ENCODE assay signal across 8 cellular contexts in genomic region chr1:33086384-33086850, GRCh38. TPM values are rescaled to one million over a fixed set of nuclear protein-coding genes. Genes with fewer than 3 reads are reported as not detected.
DNase-seq lines count a peak whose midpoint lies in the region; ATAC-seq and TF ChIP-seq lines count a peak whose summit lies in the region.

No MANE protein-coding gene starts in this region.

- peaks cover 10% of the 10 kb centered on the region for H3K27me3 ChIP-seq in BE2C

- H3K4me3 ChIP-seq in BE2C (ENCODE audit: low read depth, low read length) (no peak overlapping the region), HEK293 (ENCODE audit: low read depth, low read length) (no peak overlapping the region)

- CTCF ChIA-PET in HEK293 (lab: Yijun Ruan, JAX): interaction anchor here (0.5 to 3.0 kb wide), 39 partner anchors 9 to 1602 kb away, joined by 3 to 36 read pairs (median 4); no protein-coding TSS in a partner anchor

- DNase-seq in BE2C (peak; percentile 69), NOMO-1 (lab: John Stamatoyannopoulos, UW; ENCODE audit: unreplicated experiment in 2 of 2) (peak; percentile 61 to 62), glomerular endothelial cell (ENCODE audit: extremely low read depth, low read depth, low spot score) (peak; percentile 51), nucleus accumbens (lab: John Stamatoyannopoulos, UW) (peak in 53 of 56 donors; percentile 18 to 89 (median 65))
- peak in 1 of 2 donors; percentile 54 for DNase-seq in activated naive CD4-positive, alpha-beta T cell treated with anti-CD3 and anti-CD28 coated beads, Interleukin-2, amount 50 U/mL, for 72 hours (ENCODE audit: low spot score in 2 of 2)

- peak; percentile 67 for TF ChIP-seq CTCF in BE2C (IDR thresholded peaks at IDR 0.05; ENCODE audit: low read depth, low read length)
- peak; percentile 78 for TF ChIP-seq CTCF in HEK293 (tag by site-specific recombination; IDR thresholded peaks at IDR 0.05)

- H3K9me3 Mint-ChIP-seq in activated naive CD4-positive, alpha-beta T cell treated with anti-CD3 and anti-CD28 coated beads, Interleukin-2, amount 50 U/mL, for 72 hours: no peaks in the 10 kb centered on the region

- POLR2A ChIA-PET in HEK293 (lab: Yijun Ruan, JAX): interaction anchor here (0.6 kb wide), 1 partner anchor 442 kb away, joined by 3 read pairs; no protein-coding TSS in a partner anchor

- ATAC-seq in activated naive CD4-positive, alpha-beta T cell treated with anti-CD3 and anti-CD28 coated beads, Interleukin-2, amount 50 U/mL, for 72 hours: peak; percentile 67
- ATAC-seq in HG02981 (IDR thresholded peaks at IDR 0.05; ENCODE audit: unreplicated experiment) (no peak), HG03457 (IDR thresholded peaks at IDR 0.05; ENCODE audit: unreplicated experiment) (no peak)

- H3K4me1 ChIP-seq in BE2C (no peaks in the 10 kb centered on the region), HEK293 (ENCODE audit: control insufficient read depth, insufficient read depth, low read length) (no peaks in the 10 kb centered on the region)

- H3K36me3 ChIP-seq in BE2C (no peaks in the 10 kb centered on the region), HEK293 (ENCODE audit: control insufficient read depth in 2 of 2, insufficient read depth in 1 of 2, low read length in 2 of 2) (peaks cover 0 to 33% of the 10 kb centered on the region in 2 experiments; a peak in 1 of 3 replicates)

- H3K9me3 ChIP-seq in BE2C (no peaks in the 10 kb centered on the region), HEK293 (ENCODE audit: control insufficient read depth, insufficient read depth, low read depth, low read length) (no peaks in the 10 kb centered on the region)

- H3K27ac Mint-ChIP-seq in activated naive CD4-positive, alpha-beta T cell treated with anti-CD3 and anti-CD28 coated beads, Interleukin-2, amount 50 U/mL, for 72 hours: no peak overlapping the region

- H3K36me3 Mint-ChIP-seq in activated naive CD4-positive, alpha-beta T cell treated with anti-CD3 and anti-CD28 coated beads, Interleukin-2, amount 50 U/mL, for 72 hours: no peaks in the 10 kb centered on the region

- H3K27ac ChIP-seq in HEK293 (ENCODE audit: extremely low read depth, low read depth, low read length): no peak overlapping the region

TF ChIP-seq in HEK293, 187 proteins besides CTCF, POLR2A, EP300 and RAD21:
- no peak for TF ChIP-seq ZNF391 (tag by site-specific recombination; IDR thresholded peaks at IDR 0.05; ENCODE audit: borderline replicate concordance, low read depth)
- TF ChIP-seq KLF9 (tag by site-specific recombination; IDR thresholded peaks at IDR 0.05; ENCODE audit: low read depth): peak; percentile 18; the same call in 1 of the 2 replicates
- TF ChIP-seq GLI2 (tag by site-specific recombination; IDR thresholded peaks at IDR 0.05; ENCODE audit: borderline replicate concordance, low read depth): no peak
- peak; percentile 87 for TF ChIP-seq ZNF654 (tag by site-specific recombination; IDR thresholded peaks at IDR 0.05; ENCODE audit: low read depth)
- TF ChIP-seq ZNF19 (tag by site-specific recombination; IDR thresholded peaks at IDR 0.05; ENCODE audit: low read depth): no peak
- TF ChIP-seq ZFP69B (tag by site-specific recombination; IDR thresholded peaks at IDR 0.05): no peak
- 0 out of 2 replicates have a peak, but pooled peaks have one; percentile 50 for TF ChIP-seq ZNF600 (tag by site-specific recombination; IDR thresholded peaks at IDR 0.05)
- no peak for TF ChIP-seq PRDM4 (tag by site-specific recombination; IDR thresholded peaks at IDR 0.05)
- 0 out of 2 replicates have a peak, but pooled peaks have one; percentile 28 for TF ChIP-seq ZSCAN30 (tag by site-specific recombination; IDR thresholded peaks at IDR 0.05)
- TF ChIP-seq ZNF660 (tag by site-specific recombination; IDR thresholded peaks at IDR 0.05): 0 out of 2 replicates have a peak, but pooled peaks have one; percentile 23
- TF ChIP-seq ZNF2 (tag by site-specific recombination; IDR thresholded peaks at IDR 0.05): 0 out of 2 replicates have a peak, but pooled peaks have one; percentile 22

RNA-seq across cellular contexts. Expression of gene AZIN2, which starts 5.5 kb away (rescaled TPM):
- polyA plus RNA-seq in BE2C (2012; ENCODE audit: insufficient read depth, insufficient read length, low read depth): not detected
- total RNA-seq in activated naive CD4-positive, alpha-beta T cell treated with anti-CD3 and anti-CD28 coated beads, Interleukin-2, amount 50 U/mL, for 72 hours: 1 to 10 TPM; 1.2 to 2.1 TPM
- 4.7 and 5.1 TPM in 2 replicates for total RNA-seq in glomerular endothelial cell

RNA-seq across cellular contexts. Expression of gene AK2, which starts 49.7 kb away (rescaled TPM):
- polyA plus RNA-seq in BE2C (2012; ENCODE audit: insufficient read depth, insufficient read length, low read depth): 206 TPM
- 100 to 1,000 TPM; 257 to 425 TPM for total RNA-seq in activated naive CD4-positive, alpha-beta T cell treated with anti-CD3 and anti-CD28 coated beads, Interleukin-2, amount 50 U/mL, for 72 hours
- total RNA-seq in glomerular endothelial cell: 112 and 151 TPM in 2 replicates

Comparison
In these comparisons a context has a peak if more than half of its experiments do, and no peak if none do; other contexts are left out.
1. ATAC-seq: peak in activated naive CD4-positive, alpha-beta T cell treated with anti-CD3 and anti-CD28 coated beads, Interleukin-2, amount 50 U/mL, for 72 hours (2 of 2); none in HG02981 (single experiment) and HG03457 (single experiment).